8 cellular contexts compared by ENCODE assay signal in genomic region chr1:224433041-224433670, GRCh38. TPM values are rescaled to one million over a fixed set of nuclear protein-coding genes. Genes with fewer than 3 reads are reported as not detected.
DNase-seq lines count a peak whose midpoint lies in the region; ATAC-seq lines count a peak whose summit lies in the region.

No MANE protein-coding gene starts in this region.

- peak overlapping the region; percentile 86 to 96 (median 93) for H3K9ac ChIP-seq in BLaER1 treated with 17β-estradiol and CSF1 and Interleukin-3, amounts not matched to agents 10 nM and 100 nM
- H3K9ac ChIP-seq in HUES6 (ENCODE audit: low read length), result peak overlapping the region; percentile 78

- H3K36me3 ChIP-seq in BLaER1 treated with 17β-estradiol and CSF1 and Interleukin-3, amounts not matched to agents 10 nM and 100 nM, result peaks cover 18 to 26% (median 23%) of the 10 kb centered on the region in 11 experiments
- H3K36me3 ChIP-seq in HUES6 (ENCODE audit: control insufficient read depth, insufficient read depth, low read length), result peaks cover 40% of the 10 kb centered on the region
- H3K36me3 ChIP-seq in muscle layer of duodenum (ENCODE audit: control insufficient read depth in 1 of 2, insufficient read depth in 2 of 2, low read length in 2 of 2), result no peaks in the 10 kb centered on the region
- H3K36me3 ChIP-seq in aorta (ENCODE audit: control insufficient read depth in 1 of 2, insufficient read depth in 2 of 2, low read length in 1 of 2), result no peaks in the 10 kb centered on the region

- H3K27ac ChIP-seq in BLaER1 treated with 17β-estradiol and CSF1 and Interleukin-3, amounts not matched to agents 10 nM and 100 nM, result peak overlapping the region; percentile 82 to 91 (median 88)
- H3K27ac ChIP-seq in HUES6 (ENCODE audit: low read depth, low read length) (no peak overlapping the region), epithelial cell of prostate (peak overlapping the region; percentile 83), muscle layer of duodenum (ENCODE audit: low read length) (peak overlapping the region; percentile 70), aorta (ENCODE audit: low read depth in 1 of 2, low read length in 2 of 2) (peak overlapping the region; percentile 96 to 99)

- peak; percentile 26 for DNase-seq in activated CD4-positive, alpha-beta T cell treated with anti-CD3 and anti-CD28 coated beads for 48 hours
- no peak for DNase-seq in epithelial cell of prostate (ENCODE audit: low read depth, low spot score)
- DNase-seq in aorta, result no peak
- no peak for DNase-seq in NCI-H1694 (lab: John Stamatoyannopoulos, UW)

- intact Hi-C loops in aorta (cut with DNase I), result no loop called here

- peak overlapping the region; percentile 73 to 89 (median 84) for H3K4me3 ChIP-seq in BLaER1 treated with 17β-estradiol and CSF1 and Interleukin-3, amounts not matched to agents 10 nM and 100 nM
- H3K4me3 ChIP-seq in HUES6 (ENCODE audit: low read depth, low read length), result peak overlapping the region; percentile 87
- peak overlapping the region; percentile 80 to 81 for H3K4me3 ChIP-seq in muscle layer of duodenum (ENCODE audit: low read depth in 1 of 2, low read length in 2 of 2)
- peak overlapping the region; percentile 82 to 100 for H3K4me3 ChIP-seq in aorta (ENCODE audit: low read length in 2 of 2)

- ATAC-seq in aorta (ENCODE audit: low FRiP score), result peak; percentile 19
- ATAC-seq in HG03378 (IDR thresholded peaks at IDR 0.05; ENCODE audit: unreplicated experiment), result no peak

- WGBS in aorta, 2 donors, result 1% methylated on average over 18 to 19 of the region's 19 CpGs

- H3K27me3 ChIP-seq in BLaER1 treated with 17β-estradiol and CSF1 and Interleukin-3, amounts not matched to agents 10 nM and 100 nM, result no peaks in the 10 kb centered on the region
- H3K27me3 ChIP-seq in HUES6 (ENCODE audit: control insufficient read depth, insufficient read depth, low read length) (no peaks in the 10 kb centered on the region), muscle layer of duodenum (ENCODE audit: low read depth, low read length) (no peaks in the 10 kb centered on the region), aorta (ENCODE audit: control insufficient read depth in 1 of 2, insufficient read depth in 2 of 2, low read length in 1 of 2) (no peaks in the 10 kb centered on the region)

- no peaks in the 10 kb centered on the region for H3K9me3 ChIP-seq in BLaER1 treated with 17β-estradiol and CSF1 and Interleukin-3, amounts not matched to agents 10 nM and 100 nM (replicated peaks in 1 of 11)
- H3K9me3 ChIP-seq in HUES6 (ENCODE audit: control insufficient read depth, insufficient read depth, low read depth, low read length), result no peaks in the 10 kb centered on the region
- H3K9me3 ChIP-seq in muscle layer of duodenum (ENCODE audit: control insufficient read depth in 1 of 2, low read length in 2 of 2), result no peaks in the 10 kb centered on the region
- H3K9me3 ChIP-seq in aorta (ENCODE audit: control insufficient read depth, low read length), result no peaks in the 10 kb centered on the region

- H4K20me1 ChIP-seq in BLaER1 treated with 17β-estradiol and CSF1 and Interleukin-3, amounts not matched to agents 10 nM and 100 nM, result peaks cover 13 to 55% (median 50%) of the 10 kb centered on the region in 11 experiments

- peak overlapping the region; percentile 80 to 98 (median 90) for H3K4me2 ChIP-seq in BLaER1 treated with 17β-estradiol and CSF1 and Interleukin-3, amounts not matched to agents 10 nM and 100 nM

- peaks cover 34 to 59% (median 47%) of the 10 kb centered on the region in 10 experiments for H3K4me1 ChIP-seq in BLaER1 treated with 17β-estradiol and CSF1 and Interleukin-3, amounts not matched to agents 10 nM and 100 nM
- H3K4me1 ChIP-seq in HUES6 (ENCODE audit: control insufficient read depth, insufficient read depth, low read length), result peaks cover 31% of the 10 kb centered on the region
- peaks cover 13 to 43% of the 10 kb centered on the region in 2 donors for H3K4me1 ChIP-seq in muscle layer of duodenum (ENCODE audit: control insufficient read depth in 1 of 2, insufficient read depth in 2 of 2, low read length in 2 of 2)
- H3K4me1 ChIP-seq in aorta (ENCODE audit: control insufficient read depth in 1 of 2, insufficient read depth in 2 of 2, low read length in 2 of 2), result peaks cover 0 to under 1% of the 10 kb centered on the region in 2 donors

RNA-seq across cellular contexts. Expression of gene WDR26, which starts 1.4 kb away (rescaled TPM):
- 10 to 100 TPM; 80.7 to 94.7 TPM for total RNA-seq in aorta
- 10 to 100 TPM; 20.2 to 34.2 TPM for polyA plus RNA-seq in aorta
